1 cellular context compared by ENCODE assay signal in the genomic region with DNA sequence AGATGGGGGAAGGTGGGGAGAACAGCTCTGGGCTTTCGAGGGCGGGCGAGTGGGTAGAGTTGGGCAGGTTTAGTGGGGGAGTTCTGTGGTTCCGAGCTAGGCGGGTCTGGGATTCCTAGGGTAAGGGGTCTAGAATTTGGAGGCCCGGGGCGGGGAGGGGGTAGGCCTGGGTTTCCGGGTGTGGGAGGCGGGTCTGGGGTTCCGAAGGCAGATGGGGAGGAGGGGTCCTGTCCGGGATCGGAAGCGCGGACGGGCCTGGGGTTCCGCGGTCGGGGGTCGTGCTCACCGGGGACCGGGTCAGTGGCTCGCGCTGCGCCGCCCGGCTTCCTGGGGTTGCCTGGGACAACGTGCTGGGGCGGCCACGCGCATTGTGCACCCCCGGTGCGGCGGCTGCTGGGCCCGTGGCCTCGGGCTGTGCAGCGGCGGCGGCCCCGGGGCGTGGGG.
TF ChIP-seq lines count a peak whose summit lies in the region.

Gene TTLL8 (minus strand): TSS at position 431 of the 444 bp plus-strand sequence.

TF ChIP-seq in IMR-90, 13 proteins besides CTCF, POLR2A, EP300 and RAD21 (continued from another document):
- TF ChIP-seq CEBPB (IDR thresholded peaks at IDR 0.05; ENCODE audit: low read depth, low read length), result no peak
- no peak for TF ChIP-seq ELK1 (IDR thresholded peaks at IDR 0.05; ENCODE audit: borderline replicate concordance, low read depth, low read length)
- TF ChIP-seq RFX5 (IDR thresholded peaks at IDR 0.05; ENCODE audit: low read depth, low read length), result no peak
- no peak for TF ChIP-seq CHD1 (IDR thresholded peaks at IDR 0.05; ENCODE audit: low read depth, low read length)
- no peak for TF ChIP-seq MAFK (IDR thresholded peaks at IDR 0.05; ENCODE audit: low read depth, low read length)
